Comparison of ENCODE assay signal across 17 cellular contexts in genomic region chr6:107711412-107711811, GRCh38.
"Had no signal": no experiment of that assay in that cellular context is flagged by ENCODE, and none has a peak within 500 bp of the region (broad histone marks: within the 10 kb centered on the region; RNA-seq: fewer than 3 reads in every experiment).

No MANE protein-coding gene starts in this region.

- H3K27me3 ChIP-seq: ascending aorta, breast epithelium, esophagus muscularis mucosa, thyroid gland had no signal

- H3K9me3 Mint-ChIP-seq: immature natural killer cell; stimulated activated naive B cell treated with anti-CD40 and anti-IgM and Interleukin-4, amounts not matched to agents 10 μg/mL and 1 μg/mL and 100 μg/mL, for 72 hours had no signal

- H3K4me3 Mint-ChIP-seq: stimulated activated naive B cell treated with anti-CD40 and anti-IgM and Interleukin-4, amounts not matched to agents 10 μg/mL and 1 μg/mL and 100 μg/mL, for 72 hours; T-helper 2 cell treated with Interferon-gamma antibody and Interleukin-4, amounts not matched to agents 5 μg/mL and 100 μg/mL, for 36 hours; WTC11 had no signal

- H3K27ac ChIP-seq: ascending aorta, breast epithelium, thyroid gland had no signal

- H3K36me3 ChIP-seq: ascending aorta, breast epithelium, esophagus muscularis mucosa, thyroid gland had no signal

- H3K4me1 ChIP-seq: ascending aorta, breast epithelium, thyroid gland had no signal

- H3K4me3 ChIP-seq: ascending aorta, breast epithelium, esophagus muscularis mucosa, thyroid gland had no signal

- H3K27me3 Mint-ChIP-seq: naive B cell; stimulated activated naive B cell treated with anti-CD40 and anti-IgM and Interleukin-4, amounts not matched to agents 10 μg/mL and 1 μg/mL and 100 μg/mL, for 72 hours had no signal

- H3K36me3 Mint-ChIP-seq: WTC11 had no signal

- ATAC-seq: left ventricle myocardium superior; stimulated activated naive B cell treated with anti-CD40 and anti-IgM and Interleukin-4, amounts not matched to agents 10 μg/mL and 1 μg/mL and 100 μg/mL, for 72 hours; WTC11 had no signal

- DNase-seq: activated CD4-positive, alpha-beta T cell treated with anti-CD3 and anti-CD28 coated beads for 48 hours; activated CD8-positive, alpha-beta memory T cell treated with anti-CD3 and anti-CD28 coated beads for 24 hours; activated CD8-positive, alpha-beta memory T cell treated with anti-CD3 and anti-CD28 coated beads, Interleukin-2, amount 50 U/mL, for 48 hours; activated gamma-delta T cell treated with Interleukin-2 at 50 U/mL for 16 hours; cerebellar nuclear complex; effector memory CD4-positive, alpha-beta T cell; immature natural killer cell; left ventricle myocardium superior; naive B cell; stimulated activated naive B cell treated with anti-CD40 and anti-IgM and Interleukin-4, amounts not matched to agents 10 μg/mL and 1 μg/mL and 100 μg/mL, for 72 hours; SW 1271; thyroid gland had no signal

- H3K9me3 ChIP-seq: ascending aorta, breast epithelium, esophagus muscularis mucosa, thyroid gland had no signal

- H3K27ac Mint-ChIP-seq: stimulated activated naive B cell treated with anti-CD40 and anti-IgM and Interleukin-4, amounts not matched to agents 10 μg/mL and 1 μg/mL and 100 μg/mL, for 72 hours; T-helper 2 cell treated with Interferon-gamma antibody and Interleukin-4, amounts not matched to agents 5 μg/mL and 100 μg/mL, for 36 hours; WTC11 had no signal
